1 cellular context compared by ENCODE assay signal in genomic region chr6:111997078-111997862, GRCh38.
TF ChIP-seq lines count a peak whose summit lies in the region.

No MANE protein-coding gene starts in this region.

TF ChIP-seq in GM23338, 12 proteins besides CTCF, POLR2A, EP300 and RAD21 (continued from another document):
- TF ChIP-seq ZNF462 (CRISPR knock-in tag; IDR thresholded peaks at IDR 0.05) (no peak), ZNF114 (CRISPR knock-in tag; IDR thresholded peaks at IDR 0.05) (no peak)
TF ChIP-seq in GM23338: peak in this region for 0.
